Comparison of ENCODE assay signal across 16 cellular contexts in the genomic region with DNA sequence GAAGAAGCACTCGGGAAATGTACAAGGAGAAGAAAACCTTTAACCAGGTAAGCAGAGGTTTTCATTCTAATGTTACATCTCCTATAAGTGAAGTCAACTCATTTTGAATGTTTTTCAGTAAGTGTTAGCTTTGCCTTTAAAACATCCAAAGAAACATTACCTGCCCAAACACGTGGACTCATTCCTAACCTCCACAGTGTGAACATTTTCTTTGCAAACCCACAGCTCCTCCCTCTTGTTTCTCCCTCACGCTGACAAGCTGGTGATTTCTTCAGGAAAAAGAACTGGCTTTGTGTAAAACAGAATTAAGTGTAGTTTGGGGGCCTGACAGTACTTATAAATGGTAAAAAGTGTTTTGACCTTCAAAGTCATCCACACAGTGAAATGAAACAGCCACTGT.
DNase-seq lines count a peak whose midpoint lies in the region; ATAC-seq, FAIRE-seq and TF ChIP-seq lines count a peak whose summit lies in the region.
"Had no signal": no experiment of that assay in that cellular context is flagged by ENCODE, and none has a peak within 500 bp of the region (broad histone marks: within the 10 kb centered on the region; RNA-seq: fewer than 3 reads in every experiment).

No MANE protein-coding gene starts in this region.

- TF ChIP-seq POLR2A in endothelial cell of umbilical vein (IDR thresholded peaks at IDR 0.05; ENCODE audit: low read depth, low read length), result no peak

- H3K9me3 ChIP-seq in BLaER1 treated with 17β-estradiol and CSF1 and Interleukin-3, amounts not matched to agents 10 nM and 100 nM (replicated peaks in 1 of 11), result no peaks in the 10 kb centered on the region
- H3K9me3 ChIP-seq in endothelial cell of umbilical vein (replicated peaks; ENCODE audit: control insufficient read depth, insufficient read depth, low read length), result no peaks in the 10 kb centered on the region
- H3K9me3 ChIP-seq in neural progenitor cell (ENCODE audit: low read depth), result no peaks in the 10 kb centered on the region
- H3K9me3 ChIP-seq in CD8-positive, alpha-beta T cell (ENCODE audit: low read length), result no peaks in the 10 kb centered on the region
- no peaks in the 10 kb centered on the region for H3K9me3 ChIP-seq in smooth muscle cell (replicated peaks; ENCODE audit: low read depth)
- H3K9me3 ChIP-seq: Caco-2, HAP-1 had no signal

- no peak overlapping the region for H2BK120ac ChIP-seq in mesendoderm (ENCODE audit: low read depth, low read length)

- H2BK15ac ChIP-seq in mesendoderm (replicated peaks; ENCODE audit: low read depth), result no peak overlapping the region

- CTCF ChIA-PET in endothelial cell of umbilical vein (lab: Charles Lee), result interaction anchor here (1.1 to 2.6 kb wide), 5 partner anchors 9 to 81 kb away, joined by 3 to 11 read pairs (median 5); no protein-coding TSS in a partner anchor
- CTCF ChIA-PET in CD8-positive, alpha-beta T cell (lab: Charles Lee), result interaction anchor here (0.9 kb wide), 1 partner anchor 24 kb away, joined by 3 read pairs; no protein-coding TSS in a partner anchor

- peaks cover 0 to 25% (median 0%) of the 10 kb centered on the region in 11 experiments; a peak in 1 of 22 replicates for H3K36me3 ChIP-seq in BLaER1 treated with 17β-estradiol and CSF1 and Interleukin-3, amounts not matched to agents 10 nM and 100 nM
- peaks cover 0 to 2% of the 10 kb centered on the region in 2 experiments for H3K36me3 ChIP-seq in endothelial cell of umbilical vein (ENCODE audit: control insufficient read depth in 2 of 2, extremely low read depth in 1 of 2, insufficient read depth in 2 of 2, low read length in 2 of 2)
- no peaks in the 10 kb centered on the region for H3K36me3 ChIP-seq in neural progenitor cell
- H3K36me3 ChIP-seq in mesendoderm (ENCODE audit: control insufficient read depth, insufficient read depth, low read length), result no peaks in the 10 kb centered on the region
- no peaks in the 10 kb centered on the region for H3K36me3 ChIP-seq in CD8-positive, alpha-beta T cell (ENCODE audit: insufficient read depth, low read length)
- H3K36me3 ChIP-seq in smooth muscle cell (ENCODE audit: low read depth), result no peaks in the 10 kb centered on the region
- H3K36me3 ChIP-seq: HAP-1 had no signal

- no CpG with 5 or more reads among the region's 3 CpGs for WGBS in mesendoderm (ENCODE audit: extremely low coverage, insufficient coverage, low lambda C conversion rate)
- 79% methylated on average over 3 of the region's 3 CpGs for WGBS in smooth muscle cell (ENCODE audit: low lambda C conversion rate)

- no peaks in the 10 kb centered on the region for H3K9me1 ChIP-seq in endothelial cell of umbilical vein (replicated peaks; ENCODE audit: control insufficient read depth, extremely low read depth, insufficient read depth, low read length)

- H3K27me3 ChIP-seq in BLaER1 treated with 17β-estradiol and CSF1 and Interleukin-3, amounts not matched to agents 10 nM and 100 nM, result peaks cover 0 to 57% (median 0%) of the 10 kb centered on the region in 11 experiments; a peak in 7 of 22 replicates
- no peaks in the 10 kb centered on the region for H3K27me3 ChIP-seq in endothelial cell of umbilical vein (ENCODE audit: control insufficient read depth in 2 of 2, insufficient read depth in 2 of 2, low read length in 2 of 2)
- no peaks in the 10 kb centered on the region for H3K27me3 ChIP-seq in neural progenitor cell
- no peaks in the 10 kb centered on the region for H3K27me3 ChIP-seq in mesendoderm (ENCODE audit: insufficient read depth, low read length, poor library complexity)
- no peaks in the 10 kb centered on the region for H3K27me3 ChIP-seq in CD8-positive, alpha-beta T cell (ENCODE audit: insufficient read depth, low read length)
- H3K27me3 ChIP-seq in smooth muscle cell (ENCODE audit: low read depth), result no peaks in the 10 kb centered on the region

- dilution Hi-C loops in endothelial cell of umbilical vein (cut with MboI; ENCODE audit: extremely low pct_ligation_motif_present, low sequenced_read_pairs), result no loop called here

- FAIRE-seq in endothelial cell of umbilical vein (lab: Jason Lieb, UNC), result no peak
- FAIRE-seq: A204.1 had no signal

- TF ChIP-seq CTCF in endothelial cell of umbilical vein (IDR thresholded peaks at IDR 0.05; ENCODE audit: extremely low read depth in 1 of 2, insufficient read depth in 1 of 2, low read depth in 1 of 2, low read length in 2 of 2) (no peak), neural progenitor cell (IDR thresholded peaks at IDR 0.05) (no peak), CD14-positive monocyte (IDR thresholded peaks at IDR 0.05) (no peak), smooth muscle cell (IDR thresholded peaks at IDR 0.05; ENCODE audit: borderline replicate concordance, insufficient read depth, poor library complexity, severe bottlenecking) (no peak)
- no peak for TF ChIP-seq CTCF in CD8-positive, alpha-beta T cell (IDR thresholded peaks at IDR 0.05)

- peaks cover 2% of the 10 kb centered on the region for H3K79me1 ChIP-seq in mesendoderm (ENCODE audit: low read length)

- H3K4me3 ChIP-seq in BLaER1 treated with 17β-estradiol and CSF1 and Interleukin-3, amounts not matched to agents 10 nM and 100 nM, result no peak overlapping the region
- H3K4me3 ChIP-seq in endothelial cell of umbilical vein (replicated peaks in 1 of 3; ENCODE audit: insufficient read depth in 1 of 3, low read depth in 1 of 3, low read length in 3 of 3) (no peak overlapping the region), neural progenitor cell (peak overlapping the region; percentile 16), mesendoderm (ENCODE audit: low read length) (no peak overlapping the region), smooth muscle cell (no peak overlapping the region)
- H3K4me3 ChIP-seq in CD8-positive, alpha-beta T cell (ENCODE audit: low read depth, low read length), result no peak overlapping the region
- H3K4me3 ChIP-seq: HAP-1 had no signal

- H3K36me3 Mint-ChIP-seq in neural progenitor cell, result peaks cover 6% of the 10 kb centered on the region
- no peaks in the 10 kb centered on the region for H3K36me3 Mint-ChIP-seq in CD14-positive monocyte
- H3K36me3 Mint-ChIP-seq in CD8-positive, alpha-beta T cell, result no peaks in the 10 kb centered on the region

- H3K27ac ChIP-seq in BLaER1 treated with 17β-estradiol and CSF1 and Interleukin-3, amounts not matched to agents 10 nM and 100 nM, result peak overlapping the region in 5 of 11 experiments; percentile 25 to 89 (median 46); a peak in 8 of 22 replicates
- H3K27ac ChIP-seq in endothelial cell of umbilical vein (ENCODE audit: insufficient read depth, low read depth, low read length) (no peak overlapping the region), neural progenitor cell (peak overlapping the region; percentile 85), mesendoderm (ENCODE audit: low read depth, low read length) (no peak overlapping the region), smooth muscle cell (ENCODE audit: low read depth) (no peak overlapping the region)
- no peak overlapping the region for H3K27ac ChIP-seq in CD8-positive, alpha-beta T cell (ENCODE audit: low read depth, low read length)
- H3K27ac ChIP-seq: RWPE1 had no signal

- H3K27ac Mint-ChIP-seq in neural progenitor cell (no peak overlapping the region), CD14-positive monocyte (no peak overlapping the region)
- H3K27ac Mint-ChIP-seq in CD8-positive, alpha-beta T cell, result no peak overlapping the region

- H2AFZ ChIP-seq in endothelial cell of umbilical vein (ENCODE audit: low read depth, low read length), result no peak overlapping the region
- H2AFZ ChIP-seq in neural progenitor cell (replicated peaks), result no peak overlapping the region
- no peak overlapping the region for H2AFZ ChIP-seq in smooth muscle cell (ENCODE audit: low read depth)

- H2BK5ac ChIP-seq in mesendoderm (ENCODE audit: low read length), result no peak overlapping the region

- peak overlapping the region in 4 of 11 experiments; percentile 21 to 86 (median 25); a peak in 3 of 22 replicates for H3K9ac ChIP-seq in BLaER1 treated with 17β-estradiol and CSF1 and Interleukin-3, amounts not matched to agents 10 nM and 100 nM
- no peak overlapping the region for H3K9ac ChIP-seq in endothelial cell of umbilical vein (replicated peaks; ENCODE audit: extremely low read depth, insufficient read depth, low read length)
- no peak overlapping the region for H3K9ac ChIP-seq in neural progenitor cell
- H3K9ac ChIP-seq in mesendoderm (ENCODE audit: low read length), result no peak overlapping the region
- no peak overlapping the region for H3K9ac ChIP-seq in smooth muscle cell (ENCODE audit: low read depth)

- no peak overlapping the region for H4K8ac ChIP-seq in mesendoderm (ENCODE audit: low read depth, low read length)

- no peak overlapping the region for H3K4ac ChIP-seq in mesendoderm (ENCODE audit: low read depth, low read length)

- no peak overlapping the region for H4K5ac ChIP-seq in mesendoderm (ENCODE audit: low read length)

- POLR2A ChIA-PET in endothelial cell of umbilical vein (lab: Charles Lee), result no interaction called here
- POLR2A ChIA-PET in CD8-positive, alpha-beta T cell (lab: Charles Lee), result no interaction called here

- H3K9me3 Mint-ChIP-seq in neural progenitor cell (no peaks in the 10 kb centered on the region), CD14-positive monocyte (no peaks in the 10 kb centered on the region)
- no peaks in the 10 kb centered on the region for H3K9me3 Mint-ChIP-seq in CD8-positive, alpha-beta T cell

- peaks cover 0 to 2% (median 0%) of the 10 kb centered on the region in 11 experiments; a peak in 1 of 22 replicates for H4K20me1 ChIP-seq in BLaER1 treated with 17β-estradiol and CSF1 and Interleukin-3, amounts not matched to agents 10 nM and 100 nM
- no peaks in the 10 kb centered on the region for H4K20me1 ChIP-seq in endothelial cell of umbilical vein (replicated peaks; ENCODE audit: control insufficient read depth, extremely low read depth, insufficient read depth, low read length)
- no peaks in the 10 kb centered on the region for H4K20me1 ChIP-seq in neural progenitor cell (ENCODE audit: low read depth)
- H4K20me1 ChIP-seq in smooth muscle cell (ENCODE audit: low read depth), result no peaks in the 10 kb centered on the region

- no peak for ATAC-seq in CD8-positive, alpha-beta T cell

- H3K4me1 ChIP-seq in BLaER1 treated with 17β-estradiol and CSF1 and Interleukin-3, amounts not matched to agents 10 nM and 100 nM, result peaks cover 34 to 100% (median 91%) of the 10 kb centered on the region in 10 experiments
- H3K4me1 ChIP-seq in endothelial cell of umbilical vein (ENCODE audit: control insufficient read depth, extremely low read depth, insufficient read depth, low read length), result peaks cover 11% of the 10 kb centered on the region
- peaks cover 97% of the 10 kb centered on the region for H3K4me1 ChIP-seq in neural progenitor cell
- H3K4me1 ChIP-seq in mesendoderm (ENCODE audit: control insufficient read depth, low read depth, low read length), result no peaks in the 10 kb centered on the region
- H3K4me1 ChIP-seq in CD8-positive, alpha-beta T cell (ENCODE audit: insufficient read depth, low read length), result no peaks in the 10 kb centered on the region
- H3K4me1 ChIP-seq in smooth muscle cell (ENCODE audit: low read depth), result peaks cover 69% of the 10 kb centered on the region
- H3K4me1 ChIP-seq: Caco-2 had no signal

- no peak overlapping the region for H2AK5ac ChIP-seq in mesendoderm (ENCODE audit: low read length)

- no peaks in the 10 kb centered on the region for H3K79me2 ChIP-seq in endothelial cell of umbilical vein (ENCODE audit: control insufficient read depth, insufficient read depth, low read length)
- H3K79me2 ChIP-seq in neural progenitor cell (ENCODE audit: low read depth), result peaks cover 38% of the 10 kb centered on the region
- no peaks in the 10 kb centered on the region for H3K79me2 ChIP-seq in mesendoderm (ENCODE audit: control insufficient read depth, insufficient read depth, low read length)
- H3K79me2 ChIP-seq in smooth muscle cell (ENCODE audit: low read depth), result no peaks in the 10 kb centered on the region

- H3F3A ChIP-seq in neural progenitor cell (ENCODE audit: low read depth) (peaks cover 75% of the 10 kb centered on the region), smooth muscle cell (ENCODE audit: low read depth) (peaks cover 10% of the 10 kb centered on the region)

- H3K23ac ChIP-seq in mesendoderm (ENCODE audit: low read length), result no peak overlapping the region

- no peak overlapping the region for H3K4me3 Mint-ChIP-seq in neural progenitor cell
- H3K4me3 Mint-ChIP-seq in CD14-positive monocyte, result no peak overlapping the region
- no peak overlapping the region for H3K4me3 Mint-ChIP-seq in CD8-positive, alpha-beta T cell

- intact Hi-C loops in endothelial cell of umbilical vein (cut with micrococcal nuclease) (no loop called here), CD14-positive monocyte (cut with micrococcal nuclease) (no loop called here)
- intact Hi-C loops in CD8-positive, alpha-beta T cell (cut with DNase I, micrococcal nuclease), result no loop called here

- no peak overlapping the region for H3K18ac ChIP-seq in mesendoderm (ENCODE audit: low read length)

- H3K4me2 ChIP-seq in BLaER1 treated with 17β-estradiol and CSF1 and Interleukin-3, amounts not matched to agents 10 nM and 100 nM, result peak overlapping the region in 9 of 11 experiments; percentile 86 to 99 (median 94); a peak in 19 of 22 replicates
- H3K4me2 ChIP-seq in endothelial cell of umbilical vein (ENCODE audit: insufficient read depth, low read length) (no peak overlapping the region), neural progenitor cell (peak overlapping the region; percentile 69), mesendoderm (ENCODE audit: low read length) (no peak overlapping the region), smooth muscle cell (no peak overlapping the region)

- no peak overlapping the region for H3K56ac ChIP-seq in mesendoderm (ENCODE audit: low read length)

- peaks cover 8% of the 10 kb centered on the region for H3K27me3 Mint-ChIP-seq in neural progenitor cell (ENCODE audit: insufficient read depth, low read depth)
- H3K27me3 Mint-ChIP-seq in CD14-positive monocyte (ENCODE audit: low read depth in 3 of 3), result peaks cover 0 to 8% (median 0%) of the 10 kb centered on the region in 3 donors
- peaks cover 2% of the 10 kb centered on the region for H3K27me3 Mint-ChIP-seq in CD8-positive, alpha-beta T cell (ENCODE audit: low read depth)

- H3K4me1 Mint-ChIP-seq in neural progenitor cell (peaks cover 69% of the 10 kb centered on the region), CD14-positive monocyte (no peaks in the 10 kb centered on the region)
- H3K4me1 Mint-ChIP-seq in CD8-positive, alpha-beta T cell (ENCODE audit: low read depth), result no peaks in the 10 kb centered on the region

- BruUV-seq in endothelial cell of umbilical vein (replicated peaks; lab: Mats Ljungman, UMichigan), result no TSS peak

- DNase-seq in NCI-H2227 treated with DMSO at 0.1 percent for 48 hours (lab: John Stamatoyannopoulos, UW) (peak; percentile 86), endothelial cell of umbilical vein (ENCODE audit: low read depth, low spot score) (peak; percentile 31), neural progenitor cell (ENCODE audit: low spot score) (peak; percentile 15), CD14-positive monocyte (ENCODE audit: low spot score) (no peak), mesendoderm (no peak), smooth muscle cell (lab: John Stamatoyannopoulos, UW; ENCODE audit: unreplicated experiment) (no peak)
- DNase-seq in CD8-positive, alpha-beta T cell, result no peak
- DNase-seq: Caco-2, DMS53, NCI-H1930, NCI-H446 treated with DMSO at 0.1 percent for 48 hours, NCI-H774 had no signal

Comparison
In these comparisons a context has a peak if more than half of its experiments do, and no peak if none do; other contexts are left out.
1. H3K4me2 ChIP-seq: peak in BLaER1 treated with 17β-estradiol and CSF1 and Interleukin-3, amounts not matched to agents 10 nM and 100 nM (9 of 11) and neural progenitor cell (single experiment); none in endothelial cell of umbilical vein (single experiment), mesendoderm (single experiment) and smooth muscle cell (single experiment).
2. DNase-seq: peak in NCI-H2227 treated with DMSO at 0.1 percent for 48 hours (single experiment), endothelial cell of umbilical vein (single experiment) and neural progenitor cell (single experiment); none in CD14-positive monocyte (single experiment), mesendoderm (single experiment), CD8-positive, alpha-beta T cell (0 of 7) and smooth muscle cell (single experiment).